Comparison of ENCODE assay signal across 8 cellular contexts in genomic region chr2:96815326-96816126, GRCh38. TPM values are rescaled to one million over a fixed set of nuclear protein-coding genes. Genes with fewer than 3 reads are reported as not detected.
DNase-seq lines count a peak whose midpoint lies in the region; ATAC-seq and TF ChIP-seq lines count a peak whose summit lies in the region.

No MANE protein-coding gene starts in this region.

- H3K9me3 Mint-ChIP-seq in stimulated activated naive CD8-positive, alpha-beta T cell treated with anti-CD3 and anti-CD28 coated beads, Interleukin-15, Interleukin-2, amounts not matched to agents 100 ng/mL and 50 ng/mL, for 24 hours, result no peaks in the 10 kb centered on the region

- TF ChIP-seq POLR2A in body of pancreas (IDR thresholded peaks at IDR 0.05), result no peak

- peak overlapping the region; percentile 26 to 62 for H3K4me3 ChIP-seq in body of pancreas

- peaks cover 17% of the 10 kb centered on the region for H3K36me3 Mint-ChIP-seq in stimulated activated naive CD8-positive, alpha-beta T cell treated with anti-CD3 and anti-CD28 coated beads, Interleukin-15, Interleukin-2, amounts not matched to agents 100 ng/mL and 50 ng/mL, for 24 hours (ENCODE audit: low read depth)

- intact Hi-C loops in body of pancreas (cut with DNase I), result no loop called here

- no peaks in the 10 kb centered on the region for H3K27me3 Mint-ChIP-seq in stimulated activated naive CD8-positive, alpha-beta T cell treated with anti-CD3 and anti-CD28 coated beads, Interleukin-15, Interleukin-2, amounts not matched to agents 100 ng/mL and 50 ng/mL, for 24 hours

- DNase-seq in activated CD8-positive, alpha-beta memory T cell treated with anti-CD3 and anti-CD28 coated beads, Interleukin-2, amount 50 U/mL, for 4 hours, result peak; percentile 27
- no peak for DNase-seq in activated CD8-positive, alpha-beta memory T cell treated with anti-CD3 and anti-CD28 coated beads, Interleukin-2, amount 50 U/mL, for 48 hours
- DNase-seq in NOMO-1 treated with DMSO at 0.1 percent for 48 hours (lab: John Stamatoyannopoulos, UW; ENCODE audit: unreplicated experiment) (peak; percentile 46), body of pancreas (peak in 3 of 4 donors; percentile 29 to 55 (median 40))

- no peaks in the 10 kb centered on the region for H3K27me3 ChIP-seq in body of pancreas
- no peaks in the 10 kb centered on the region for H3K27me3 ChIP-seq in layer of hippocampus (ENCODE audit: control insufficient read depth, insufficient read depth, low read length)

- peak overlapping the region; percentile 86 for H3K4me3 Mint-ChIP-seq in stimulated activated naive CD8-positive, alpha-beta T cell treated with anti-CD3 and anti-CD28 coated beads, Interleukin-15, Interleukin-2, amounts not matched to agents 100 ng/mL and 50 ng/mL, for 24 hours

- H3K36me3 ChIP-seq in body of pancreas (replicated peaks in 1 of 2; ENCODE audit: insufficient read depth in 1 of 2, low read depth in 2 of 2), result no peaks in the 10 kb centered on the region

- H3K4me1 Mint-ChIP-seq in stimulated activated naive CD8-positive, alpha-beta T cell treated with anti-CD3 and anti-CD28 coated beads, Interleukin-15, Interleukin-2, amounts not matched to agents 100 ng/mL and 50 ng/mL, for 24 hours (ENCODE audit: low read depth), result peaks cover 44% of the 10 kb centered on the region

- WGBS in body of pancreas, 2 donors, result 1 to 4% methylated on average over 6 to 48 of the region's 60 CpGs

- peak; percentile 1 for ATAC-seq in HG02610 (IDR thresholded peaks at IDR 0.05; ENCODE audit: unreplicated experiment)
- peak; percentile 17 for ATAC-seq in body of pancreas
- ATAC-seq in GM21528 (IDR thresholded peaks at IDR 0.05; ENCODE audit: low FRiP score, unreplicated experiment), result no peak

- H3K4me1 ChIP-seq in body of pancreas, result peaks cover 43% of the 10 kb centered on the region

- TF ChIP-seq CTCF in body of pancreas (IDR thresholded peaks at IDR 0.05), result peak in 1 of 7 experiments; percentile 5

- H3K27ac ChIP-seq in body of pancreas, result peak overlapping the region; percentile 84 to 94 (median 90)
- peak overlapping the region; percentile 97 for H3K27ac ChIP-seq in layer of hippocampus (ENCODE audit: low read depth, low read length)

- peak overlapping the region; percentile 55 for H3K27ac Mint-ChIP-seq in stimulated activated naive CD8-positive, alpha-beta T cell treated with anti-CD3 and anti-CD28 coated beads, Interleukin-15, Interleukin-2, amounts not matched to agents 100 ng/mL and 50 ng/mL, for 24 hours

- H3K9me3 ChIP-seq in body of pancreas, result no peaks in the 10 kb centered on the region

RNA-seq across cellular contexts. Expression of gene CNNM3, which starts 0.5 kb away (rescaled TPM):
- total RNA-seq in body of pancreas, result 10 to 100 TPM; 18.2 to 57.7 TPM

RNA-seq across cellular contexts. Expression of gene ANKRD23, which starts 28.3 kb away (rescaled TPM):
- total RNA-seq in body of pancreas, result 10 to 100 TPM in 1 of 2 donors, 1 to 10 TPM in 1; 4.2 to 12.9 TPM

RNA-seq across cellular contexts. Expression of gene ANKRD39, which starts 42.3 kb away (rescaled TPM):
- total RNA-seq in body of pancreas, result 10 to 100 TPM in 1 of 2 donors, 1 to 10 TPM in 1; 2.3 to 14.3 TPM

RNA-seq across cellular contexts. Expression of gene SEMA4C, which starts 54.4 kb away (rescaled TPM):
- 10 to 100 TPM; 11.2 to 13.7 TPM for total RNA-seq in body of pancreas

RNA-seq across cellular contexts. Expression of gene CNNM4, which starts 54.8 kb away (rescaled TPM):
- total RNA-seq in body of pancreas, result 1 to 10 TPM; 4.3 to 7.8 TPM
